ENCODE assay signal across 9 cellular contexts in the genomic region with DNA sequence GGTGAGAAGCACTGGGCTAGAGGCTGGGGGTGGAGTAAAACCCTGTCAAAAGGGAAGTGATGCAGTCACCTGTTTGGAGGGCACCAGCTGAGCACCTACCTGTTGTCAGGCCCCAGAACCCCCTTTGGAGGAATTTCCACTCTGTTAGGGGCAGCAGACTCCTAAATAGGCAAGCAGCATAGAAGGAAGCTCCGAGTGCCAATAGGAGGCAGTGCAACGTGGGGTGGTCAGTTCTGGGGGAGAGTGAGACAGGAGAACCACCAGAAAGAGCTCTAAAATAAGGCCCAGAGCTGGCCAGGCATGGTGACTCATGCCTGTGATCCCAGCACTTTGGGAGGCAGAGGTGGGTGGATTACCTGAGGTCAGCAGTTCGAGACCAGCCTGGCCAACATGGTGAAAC.
"Had no signal": no experiment of that assay in that cellular context is flagged by ENCODE, and none has a peak within 500 bp of the region (broad histone marks: within the 10 kb centered on the region; RNA-seq: fewer than 3 reads in every experiment).

No MANE protein-coding gene starts in this region.

- H3K4me1 ChIP-seq: HAP-1 had no signal

- H3K27ac Mint-ChIP-seq: HFFc6 had no signal

- H3K4me3 ChIP-seq: HAP-1 had no signal

- H3K9ac ChIP-seq: KMS-11 had no signal

- H3K4me2 ChIP-seq: KMS-11 had no signal

- DNase-seq: GOT3, HFFc6, KBM-7 had no signal

- H3K9me3 ChIP-seq: HAP-1 had no signal

- H3K36me3 ChIP-seq: HAP-1 had no signal

- H3K9me3 Mint-ChIP-seq: IgD-negative memory B cell had no signal

- ATAC-seq: HCT116, HepG2 had no signal

- H3K4me3 Mint-ChIP-seq: HFFc6, IgD-negative memory B cell had no signal

- H3K36me3 Mint-ChIP-seq: IgD-negative memory B cell had no signal

- H3K27ac ChIP-seq: HL-60, KMS-11 had no signal
